Comparison of ENCODE assay signal across 19 cellular contexts in the genomic region with DNA sequence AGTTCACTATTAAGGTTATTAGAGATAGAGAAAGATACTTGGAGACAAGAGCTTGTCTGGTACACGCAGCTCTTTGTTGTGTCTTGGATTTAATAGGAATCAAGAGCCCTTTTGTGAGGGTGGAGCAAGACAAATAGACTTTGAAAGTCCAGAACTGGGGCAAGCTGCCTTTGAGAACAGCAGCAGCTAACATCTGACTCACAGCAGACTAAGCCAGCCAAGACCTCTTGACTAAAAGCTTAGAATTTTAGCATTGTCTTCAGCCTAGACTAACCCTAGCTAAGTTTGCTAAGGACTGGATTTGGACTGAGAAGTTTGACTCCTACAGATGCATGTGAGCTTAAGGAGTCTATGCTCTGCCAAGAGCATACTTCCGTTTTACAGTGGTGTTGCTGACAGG.
DNase-seq lines count a peak whose midpoint lies in the region; ATAC-seq, FAIRE-seq and TF ChIP-seq lines count a peak whose summit lies in the region.
"Had no signal": no experiment of that assay in that cellular context is flagged by ENCODE, and none has a peak within 500 bp of the region (broad histone marks: within the 10 kb centered on the region; RNA-seq: fewer than 3 reads in every experiment).

No MANE protein-coding gene starts in this region.

- CTCF ChIA-PET in MCF 10A (lab: Yijun Ruan, JAX) = interaction anchor here (0.6 to 2.4 kb wide), 4 partner anchors 28 to 533 kb away, joined by 3 to 8 read pairs (median 4); no protein-coding TSS in a partner anchor
- CTCF ChIA-PET in mammary epithelial cell (lab: Charles Lee; ENCODE audit: low non-redundant PET) = no interaction called here

- H3K4me2 ChIP-seq in mammary epithelial cell (ENCODE audit: insufficient read depth, low read depth, low read length) (no peak overlapping the region), astrocyte (ENCODE audit: low read length) (no peak overlapping the region)

- no peaks in the 10 kb centered on the region for H3K27me3 Mint-ChIP-seq in MCF 10A (ENCODE audit: insufficient read depth, unreplicated experiment)
- H3K27me3 Mint-ChIP-seq in astrocyte (ENCODE audit: low read depth, unreplicated experiment) = peaks cover 36% of the 10 kb centered on the region

- TF ChIP-seq CTCF in MCF 10A (IDR thresholded peaks at IDR 0.05; ENCODE audit: unreplicated experiment) (no peak), mammary epithelial cell (conservative IDR thresholded peaks at IDR 0.05 in 1 of 2, IDR thresholded peaks at IDR 0.05 in 1 of 2; ENCODE audit: extremely low read depth in 1 of 2, insufficient read depth in 1 of 2, low read depth in 1 of 2, low read length in 2 of 2) (no peak), astrocyte (IDR thresholded peaks at IDR 0.05; ENCODE audit: insufficient read depth, low read depth, low read length) (no peak), left lung (IDR thresholded peaks at IDR 0.05) (no peak), ascending aorta (IDR thresholded peaks at IDR 0.05) (no peak)

- peak; percentile 49 for FAIRE-seq in astrocyte (lab: Jason Lieb, UNC)
- FAIRE-seq: GM18507 had no signal

- H3K79me2 ChIP-seq in mammary epithelial cell (ENCODE audit: insufficient read depth, low read length) = no peaks in the 10 kb centered on the region
- H3K79me2 ChIP-seq in astrocyte (ENCODE audit: insufficient read depth, low read length) = no peaks in the 10 kb centered on the region

- in situ Hi-C loops in mammary epithelial cell (cut with MboI; ENCODE audit: low sequenced_read_pairs in 2 of 2) = no loop called here

- no peaks in the 10 kb centered on the region for H4K20me1 ChIP-seq in mammary epithelial cell (ENCODE audit: insufficient read depth, low read length)
- no peaks in the 10 kb centered on the region for H4K20me1 ChIP-seq in astrocyte (ENCODE audit: insufficient read depth, low read length)

- H2AFZ ChIP-seq in mammary epithelial cell (ENCODE audit: low read depth, low read length) = no peak overlapping the region
- no peak overlapping the region for H2AFZ ChIP-seq in astrocyte (ENCODE audit: low read depth, low read length)

- H3K4me1 ChIP-seq in mammary epithelial cell (ENCODE audit: insufficient read depth, low read length) (no peaks in the 10 kb centered on the region), astrocyte (ENCODE audit: insufficient read depth, low read length) (no peaks in the 10 kb centered on the region), left lung (no peaks in the 10 kb centered on the region), ascending aorta (no peaks in the 10 kb centered on the region)

- dilution Hi-C loops in mammary epithelial cell (cut with HindIII; ENCODE audit: low sequenced_read_pairs) = no loop called here

- H3K36me3 Mint-ChIP-seq in MCF 10A (ENCODE audit: insufficient read depth, unreplicated experiment) (no peaks in the 10 kb centered on the region), astrocyte (ENCODE audit: low read depth, unreplicated experiment) (no peaks in the 10 kb centered on the region)
- H3K36me3 Mint-ChIP-seq: CD4-positive, CD25-positive, alpha-beta regulatory T cell had no signal

- H3K27ac ChIP-seq in mammary epithelial cell (ENCODE audit: insufficient read depth, low read depth, low read length) (no peak overlapping the region), astrocyte (ENCODE audit: low read depth, low read length) (no peak overlapping the region), left lung (no peak overlapping the region), ascending aorta (no peak overlapping the region)
- H3K27ac ChIP-seq: 22Rv1 had no signal

- ATAC-seq in left lung (peak; percentile 64), HG02840 (IDR thresholded peaks at IDR 0.05; ENCODE audit: low FRiP score, unreplicated experiment) (no peak)

- H3K4me1 Mint-ChIP-seq in MCF 10A (ENCODE audit: insufficient read depth, unreplicated experiment) (peaks cover 21% of the 10 kb centered on the region), astrocyte (ENCODE audit: low read depth, unreplicated experiment) (peaks cover 5% of the 10 kb centered on the region)
- H3K4me1 Mint-ChIP-seq: CD4-positive, CD25-positive, alpha-beta regulatory T cell had no signal

- intact Hi-C loops in MCF 10A (cut with micrococcal nuclease) (loop anchor here (5.0 to 10.0 kb wide), 2 partner anchors 309 to 337 kb away; no protein-coding TSS in a partner anchor), mammary epithelial cell (cut with micrococcal nuclease) (no loop called here), left lung (cut with DNase I) (loop anchor here in 1 of 2 donors (10.0 kb wide), 1 partner anchor 337 kb away; no protein-coding TSS in a partner anchor), ascending aorta (cut with DNase I) (loop anchor here (10.0 kb wide), 1 partner anchor 307 kb away; no protein-coding TSS in a partner anchor)

- no TSS peak for BruUV-seq in MCF 10A (replicated peaks; lab: Mats Ljungman, UMichigan)
- no TSS peak for BruUV-seq in mammary epithelial cell (replicated peaks; lab: Mats Ljungman, UMichigan)

- H3K9me3 ChIP-seq in mammary epithelial cell (replicated peaks; ENCODE audit: insufficient read depth, low read length) = peaks cover 3% of the 10 kb centered on the region
- H3K9me3 ChIP-seq in astrocyte (ENCODE audit: insufficient read depth, low read depth, low read length) = peaks cover 3% of the 10 kb centered on the region
- no peaks in the 10 kb centered on the region for H3K9me3 ChIP-seq in left lung
- no peaks in the 10 kb centered on the region for H3K9me3 ChIP-seq in ascending aorta

- no peak overlapping the region for H3K4me3 ChIP-seq in mammary epithelial cell (replicated peaks in 1 of 3; ENCODE audit: insufficient read depth in 1 of 3, low read depth in 2 of 3, low read length in 3 of 3)
- no peak overlapping the region for H3K4me3 ChIP-seq in astrocyte (ENCODE audit: insufficient read depth, low read depth, low read length)
- no peak overlapping the region for H3K4me3 ChIP-seq in left lung
- no peak overlapping the region for H3K4me3 ChIP-seq in ascending aorta

- H3K36me3 ChIP-seq in mammary epithelial cell (ENCODE audit: insufficient read depth, low read length) (no peaks in the 10 kb centered on the region), astrocyte (ENCODE audit: insufficient read depth, low read length) (no peaks in the 10 kb centered on the region), left lung (no peaks in the 10 kb centered on the region), ascending aorta (no peaks in the 10 kb centered on the region)

- 75% methylated on average over 2 of the region's 2 CpGs for WGBS in mammary epithelial cell (ENCODE audit: low coverage, missing lambda C conversion rate)

- no peak for DNase-seq in MCF 10A (ENCODE audit: unreplicated experiment)
- DNase-seq in mammary epithelial cell = no peak
- peak; percentile 2 for DNase-seq in astrocyte (ENCODE audit: low read depth)
- no peak for DNase-seq in left lung
- no peak for DNase-seq in ascending aorta (ENCODE audit: low spot score in 2 of 2)
- DNase-seq in activated effector memory CD4-positive, alpha-beta T cell treated with anti-CD3 and anti-CD28 coated beads, Interleukin-2, amount 50 U/mL, for 16 hours = no peak
- DNase-seq in NCI-H1436 (lab: John Stamatoyannopoulos, UW) = no peak
- DNase-seq: AML-193; CD4-positive, CD25-positive, alpha-beta regulatory T cell; H9; NCI-H1048; NCI-H69; NK-92 treated with Interleukin-12 subunit alpha and Interleukin-12 subunit beta, amount 100 ng/mL, for 24 hours; OCI-M1; RPMI8226; SW 1271 had no signal

- H3K27ac Mint-ChIP-seq in MCF 10A (ENCODE audit: low read depth, unreplicated experiment) = peak overlapping the region; percentile 35
- H3K27ac Mint-ChIP-seq in astrocyte (ENCODE audit: unreplicated experiment) = no peak overlapping the region
- H3K27ac Mint-ChIP-seq: CD4-positive, CD25-positive, alpha-beta regulatory T cell; H9 had no signal

- POLR2A ChIA-PET in MCF 10A (lab: Yijun Ruan, JAX) = interaction anchor here (0.7 to 2.9 kb wide), 3 partner anchors 8 to 201 kb away, joined by 3 to 14 read pairs (median 3); no protein-coding TSS in a partner anchor

- H3K9me3 Mint-ChIP-seq in MCF 10A (ENCODE audit: unreplicated experiment) (no peaks in the 10 kb centered on the region), astrocyte (ENCODE audit: unreplicated experiment) (peaks cover 8% of the 10 kb centered on the region)
- H3K9me3 Mint-ChIP-seq: H9 had no signal

- H3K9ac ChIP-seq in mammary epithelial cell (ENCODE audit: insufficient read depth, low read length) = no peak overlapping the region
- H3K9ac ChIP-seq in astrocyte (ENCODE audit: low read length) = no peak overlapping the region

- H3K4me3 Mint-ChIP-seq in MCF 10A (ENCODE audit: unreplicated experiment) (no peak overlapping the region), astrocyte (ENCODE audit: unreplicated experiment) (no peak overlapping the region)
- H3K4me3 Mint-ChIP-seq: CD4-positive, CD25-positive, alpha-beta regulatory T cell; H9 had no signal

- H3K27me3 ChIP-seq in mammary epithelial cell (ENCODE audit: insufficient read depth, low read length) (no peaks in the 10 kb centered on the region), astrocyte (ENCODE audit: insufficient read depth, low read length) (no peaks in the 10 kb centered on the region), left lung (no peaks in the 10 kb centered on the region), ascending aorta (no peaks in the 10 kb centered on the region)
